ENCODE assay signal across 7 cellular contexts in the genomic region with DNA sequence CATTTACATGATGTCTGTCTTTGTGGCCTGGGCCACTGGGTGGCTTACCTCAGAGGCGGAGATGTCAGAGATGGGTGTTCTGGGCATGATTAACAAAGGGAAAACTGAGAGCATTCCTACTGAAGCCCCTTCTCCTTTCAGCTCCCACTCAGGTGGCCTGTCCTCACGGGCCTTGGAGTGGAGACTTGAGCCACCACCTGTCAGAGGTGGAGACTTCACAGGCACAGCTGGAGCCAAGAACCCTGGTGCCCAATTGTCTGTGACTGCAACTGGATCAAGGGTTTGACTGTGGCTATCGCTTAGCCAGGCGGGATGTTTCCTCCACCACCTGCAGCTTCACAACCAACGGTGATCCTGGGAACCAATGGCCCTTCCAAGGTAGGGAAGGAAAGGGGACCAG.
DNase-seq lines count a peak whose midpoint lies in the region; ATAC-seq and TF ChIP-seq lines count a peak whose summit lies in the region.
"Not testable (repeated sequence)": the region's sequence is repeated elsewhere in the genome, so short reads cannot be mapped to it uniquely, and the experiment has no call there.

No MANE protein-coding gene starts in this region.

- H4K20me1 ChIP-seq in DND-41 (ENCODE audit: insufficient read depth, low read length) = not testable (repeated sequence)

- H2AK5ac ChIP-seq in mesendoderm (ENCODE audit: low read length) = not testable (repeated sequence)

- TF ChIP-seq CTCF in DND-41 (IDR thresholded peaks at IDR 0.05; ENCODE audit: borderline replicate concordance, extremely low read depth, low read length, poor library complexity, severe bottlenecking) = not testable (repeated sequence)

- not testable (repeated sequence) for H3K23ac ChIP-seq in mesendoderm (ENCODE audit: low read length)

- H3K4me3 ChIP-seq in DND-41 (ENCODE audit: low read depth in 1 of 2, low read length in 2 of 2) = peak overlapping the region in 1 of 2 experiments; percentile 40; a peak in 1 of 4 replicates
- not testable (repeated sequence) for H3K4me3 ChIP-seq in mesendoderm (ENCODE audit: low read length)

- not testable (repeated sequence) for H2BK5ac ChIP-seq in mesendoderm (ENCODE audit: low read length)

- not testable (repeated sequence) for H3K36me3 Mint-ChIP-seq in T-helper 2 cell treated with Interferon-gamma antibody and Interleukin-4, amounts not matched to agents 5 μg/mL and 100 μg/mL, for 36 hours (ENCODE audit: low read depth); activated CD4-positive, alpha-beta T cell treated with anti-CD3 and anti-CD28 coated beads, Interleukin-2, amount 10 ng/mL, durations not matched to agents 7 days and 5 days (ENCODE audit: low read depth); activated CD8-positive, alpha-beta memory T cell treated with anti-CD3 and anti-CD28 coated beads, Interleukin-2, amount 10 ng/mL, durations not matched to agents 7 days and 5 days; activated T-cell treated with anti-CD3 and anti-CD28 coated beads, Interleukin-2, amount 50 U/mL, for 24 hours (ENCODE audit: low read depth); activated naive CD8-positive, alpha-beta T cell treated with anti-CD3 and anti-CD28 coated beads, Interleukin-2, amount 10 ng/mL, durations not matched to agents 7 days and 5 days

- not testable (repeated sequence) for H4K8ac ChIP-seq in mesendoderm (ENCODE audit: low read depth, low read length)

- peak overlapping the region; percentile 40 for H3K9ac ChIP-seq in DND-41 (ENCODE audit: low read depth, low read length)
- not testable (repeated sequence) for H3K9ac ChIP-seq in mesendoderm (ENCODE audit: low read length)

- H3K36me3 ChIP-seq in DND-41 (ENCODE audit: insufficient read depth, low read length); mesendoderm (ENCODE audit: control insufficient read depth, insufficient read depth, low read length): not testable (repeated sequence)

- H3K4me1 ChIP-seq in DND-41 (ENCODE audit: insufficient read depth, low read length) = peaks cover 10% of the 10 kb centered on the region
- H3K4me1 ChIP-seq in mesendoderm (ENCODE audit: control insufficient read depth, low read depth, low read length) = not testable (repeated sequence)

- not testable (repeated sequence) for H3K4ac ChIP-seq in mesendoderm (ENCODE audit: low read depth, low read length)

- not testable (repeated sequence) for H3K18ac ChIP-seq in mesendoderm (ENCODE audit: low read length)

- peak overlapping the region; percentile 43; the same call in 1 of the 2 replicates for H2AFZ ChIP-seq in DND-41 (ENCODE audit: low read depth, low read length)

- CTCF ChIA-PET in activated CD4-positive, alpha-beta T cell treated with anti-CD3 and anti-CD28 coated beads, Interleukin-2, amount 10 ng/mL, durations not matched to agents 7 days and 5 days (lab: Charles Lee); activated CD8-positive, alpha-beta memory T cell treated with anti-CD3 and anti-CD28 coated beads, Interleukin-2, amount 10 ng/mL, durations not matched to agents 7 days and 5 days (lab: Charles Lee): not testable (repeated sequence)

- ATAC-seq in DND-41 (ENCODE audit: insufficient read depth, low read depth); activated CD8-positive, alpha-beta memory T cell treated with anti-CD3 and anti-CD28 coated beads, Interleukin-2, amount 10 ng/mL, durations not matched to agents 7 days and 5 days; activated naive CD8-positive, alpha-beta T cell treated with anti-CD3 and anti-CD28 coated beads, Interleukin-2, amount 10 ng/mL, durations not matched to agents 7 days and 5 days (ENCODE audit: low read depth): not testable (repeated sequence)

- POLR2A ChIA-PET in activated CD4-positive, alpha-beta T cell treated with anti-CD3 and anti-CD28 coated beads, Interleukin-2, amount 10 ng/mL, durations not matched to agents 7 days and 5 days (lab: Charles Lee); activated naive CD8-positive, alpha-beta T cell treated with anti-CD3 and anti-CD28 coated beads, Interleukin-2, amount 10 ng/mL, durations not matched to agents 7 days and 5 days (lab: Charles Lee): not testable (repeated sequence)

- H3K27ac Mint-ChIP-seq in T-helper 2 cell treated with Interferon-gamma antibody and Interleukin-4, amounts not matched to agents 5 μg/mL and 100 μg/mL, for 36 hours = peak overlapping the region; percentile 36
- H3K27ac Mint-ChIP-seq in activated CD4-positive, alpha-beta T cell treated with anti-CD3 and anti-CD28 coated beads, Interleukin-2, amount 10 ng/mL, durations not matched to agents 7 days and 5 days = peak overlapping the region; percentile 74
- H3K27ac Mint-ChIP-seq in activated CD8-positive, alpha-beta memory T cell treated with anti-CD3 and anti-CD28 coated beads, Interleukin-2, amount 10 ng/mL, durations not matched to agents 7 days and 5 days = peak overlapping the region; percentile 68
- H3K27ac Mint-ChIP-seq in activated T-cell treated with anti-CD3 and anti-CD28 coated beads, Interleukin-2, amount 50 U/mL, for 24 hours; activated naive CD8-positive, alpha-beta T cell treated with anti-CD3 and anti-CD28 coated beads, Interleukin-2, amount 10 ng/mL, durations not matched to agents 7 days and 5 days: not testable (repeated sequence)

- H3K79me2 ChIP-seq in DND-41 (ENCODE audit: insufficient read depth, low read length); mesendoderm (ENCODE audit: control insufficient read depth, insufficient read depth, low read length): not testable (repeated sequence)

- H3K79me1 ChIP-seq in mesendoderm (ENCODE audit: low read length) = not testable (repeated sequence)

- H3K9me3 Mint-ChIP-seq in T-helper 2 cell treated with Interferon-gamma antibody and Interleukin-4, amounts not matched to agents 5 μg/mL and 100 μg/mL, for 36 hours; activated CD4-positive, alpha-beta T cell treated with anti-CD3 and anti-CD28 coated beads, Interleukin-2, amount 10 ng/mL, durations not matched to agents 7 days and 5 days; activated CD8-positive, alpha-beta memory T cell treated with anti-CD3 and anti-CD28 coated beads, Interleukin-2, amount 10 ng/mL, durations not matched to agents 7 days and 5 days (ENCODE audit: low read depth); activated T-cell treated with anti-CD3 and anti-CD28 coated beads, Interleukin-2, amount 50 U/mL, for 24 hours; activated naive CD8-positive, alpha-beta T cell treated with anti-CD3 and anti-CD28 coated beads, Interleukin-2, amount 10 ng/mL, durations not matched to agents 7 days and 5 days: not testable (repeated sequence)

- H3K27me3 Mint-ChIP-seq in T-helper 2 cell treated with Interferon-gamma antibody and Interleukin-4, amounts not matched to agents 5 μg/mL and 100 μg/mL, for 36 hours (ENCODE audit: low read depth); activated CD4-positive, alpha-beta T cell treated with anti-CD3 and anti-CD28 coated beads, Interleukin-2, amount 10 ng/mL, durations not matched to agents 7 days and 5 days; activated CD8-positive, alpha-beta memory T cell treated with anti-CD3 and anti-CD28 coated beads, Interleukin-2, amount 10 ng/mL, durations not matched to agents 7 days and 5 days; activated T-cell treated with anti-CD3 and anti-CD28 coated beads, Interleukin-2, amount 50 U/mL, for 24 hours; activated naive CD8-positive, alpha-beta T cell treated with anti-CD3 and anti-CD28 coated beads, Interleukin-2, amount 10 ng/mL, durations not matched to agents 7 days and 5 days: not testable (repeated sequence)

- peak; percentile 16 for DNase-seq in DND-41
- not testable (repeated sequence) for DNase-seq in T-helper 2 cell treated with Interferon-gamma antibody and Interleukin-4, amounts not matched to agents 5 μg/mL and 100 μg/mL, for 36 hours (ENCODE audit: low spot score); activated CD4-positive, alpha-beta T cell treated with anti-CD3 and anti-CD28 coated beads, Interleukin-2, amount 10 ng/mL, durations not matched to agents 7 days and 5 days
- peak; percentile 41 for DNase-seq in activated CD8-positive, alpha-beta memory T cell treated with anti-CD3 and anti-CD28 coated beads, Interleukin-2, amount 10 ng/mL, durations not matched to agents 7 days and 5 days
- peak; percentile 37 for DNase-seq in activated T-cell treated with anti-CD3 and anti-CD28 coated beads, Interleukin-2, amount 50 U/mL, for 24 hours
- DNase-seq in activated naive CD8-positive, alpha-beta T cell treated with anti-CD3 and anti-CD28 coated beads, Interleukin-2, amount 10 ng/mL, durations not matched to agents 7 days and 5 days = peak; percentile 42
- DNase-seq in mesendoderm = peak; percentile 6

- H3K4me3 Mint-ChIP-seq in T-helper 2 cell treated with Interferon-gamma antibody and Interleukin-4, amounts not matched to agents 5 μg/mL and 100 μg/mL, for 36 hours; activated CD4-positive, alpha-beta T cell treated with anti-CD3 and anti-CD28 coated beads, Interleukin-2, amount 10 ng/mL, durations not matched to agents 7 days and 5 days; activated T-cell treated with anti-CD3 and anti-CD28 coated beads, Interleukin-2, amount 50 U/mL, for 24 hours: not testable (repeated sequence)
- peak overlapping the region; percentile 24 for H3K4me3 Mint-ChIP-seq in activated CD8-positive, alpha-beta memory T cell treated with anti-CD3 and anti-CD28 coated beads, Interleukin-2, amount 10 ng/mL, durations not matched to agents 7 days and 5 days
- peak overlapping the region; percentile 16 for H3K4me3 Mint-ChIP-seq in activated naive CD8-positive, alpha-beta T cell treated with anti-CD3 and anti-CD28 coated beads, Interleukin-2, amount 10 ng/mL, durations not matched to agents 7 days and 5 days

- H3K56ac ChIP-seq in mesendoderm (ENCODE audit: low read length) = not testable (repeated sequence)

- H3K4me1 Mint-ChIP-seq in T-helper 2 cell treated with Interferon-gamma antibody and Interleukin-4, amounts not matched to agents 5 μg/mL and 100 μg/mL, for 36 hours (ENCODE audit: low read depth) = peaks cover 13% of the 10 kb centered on the region
- peaks cover 16% of the 10 kb centered on the region for H3K4me1 Mint-ChIP-seq in activated CD4-positive, alpha-beta T cell treated with anti-CD3 and anti-CD28 coated beads, Interleukin-2, amount 10 ng/mL, durations not matched to agents 7 days and 5 days
- H3K4me1 Mint-ChIP-seq in activated CD8-positive, alpha-beta memory T cell treated with anti-CD3 and anti-CD28 coated beads, Interleukin-2, amount 10 ng/mL, durations not matched to agents 7 days and 5 days = peaks cover 12% of the 10 kb centered on the region
- not testable (repeated sequence) for H3K4me1 Mint-ChIP-seq in activated T-cell treated with anti-CD3 and anti-CD28 coated beads, Interleukin-2, amount 50 U/mL, for 24 hours (ENCODE audit: low read depth); activated naive CD8-positive, alpha-beta T cell treated with anti-CD3 and anti-CD28 coated beads, Interleukin-2, amount 10 ng/mL, durations not matched to agents 7 days and 5 days

- H3K4me2 ChIP-seq in DND-41 (ENCODE audit: insufficient read depth, low read length) = peak overlapping the region; percentile 46
- H3K4me2 ChIP-seq in mesendoderm (ENCODE audit: low read length) = not testable (repeated sequence)

- peak overlapping the region; percentile 95 for H3K27ac ChIP-seq in DND-41 (ENCODE audit: low read length)
- not testable (repeated sequence) for H3K27ac ChIP-seq in mesendoderm (ENCODE audit: low read depth, low read length)

- H2BK15ac ChIP-seq in mesendoderm (replicated peaks; ENCODE audit: low read depth) = not testable (repeated sequence)

- not testable (repeated sequence) for H3K9me3 ChIP-seq in DND-41 (ENCODE audit: insufficient read depth, low read length, severe bottlenecking)

- H4K5ac ChIP-seq in mesendoderm (ENCODE audit: low read length) = not testable (repeated sequence)

- H3K27me3 ChIP-seq in DND-41 (ENCODE audit: insufficient read depth, low read length, poor library complexity); mesendoderm (ENCODE audit: insufficient read depth, low read length, poor library complexity): not testable (repeated sequence)

- H2BK120ac ChIP-seq in mesendoderm (ENCODE audit: low read depth, low read length) = not testable (repeated sequence)

- WGBS in mesendoderm (ENCODE audit: extremely low coverage, insufficient coverage, low lambda C conversion rate) = no CpG with 5 or more reads among the region's 5 CpGs
